ENCODE assay signal across 1 cellular context in the genomic region with DNA sequence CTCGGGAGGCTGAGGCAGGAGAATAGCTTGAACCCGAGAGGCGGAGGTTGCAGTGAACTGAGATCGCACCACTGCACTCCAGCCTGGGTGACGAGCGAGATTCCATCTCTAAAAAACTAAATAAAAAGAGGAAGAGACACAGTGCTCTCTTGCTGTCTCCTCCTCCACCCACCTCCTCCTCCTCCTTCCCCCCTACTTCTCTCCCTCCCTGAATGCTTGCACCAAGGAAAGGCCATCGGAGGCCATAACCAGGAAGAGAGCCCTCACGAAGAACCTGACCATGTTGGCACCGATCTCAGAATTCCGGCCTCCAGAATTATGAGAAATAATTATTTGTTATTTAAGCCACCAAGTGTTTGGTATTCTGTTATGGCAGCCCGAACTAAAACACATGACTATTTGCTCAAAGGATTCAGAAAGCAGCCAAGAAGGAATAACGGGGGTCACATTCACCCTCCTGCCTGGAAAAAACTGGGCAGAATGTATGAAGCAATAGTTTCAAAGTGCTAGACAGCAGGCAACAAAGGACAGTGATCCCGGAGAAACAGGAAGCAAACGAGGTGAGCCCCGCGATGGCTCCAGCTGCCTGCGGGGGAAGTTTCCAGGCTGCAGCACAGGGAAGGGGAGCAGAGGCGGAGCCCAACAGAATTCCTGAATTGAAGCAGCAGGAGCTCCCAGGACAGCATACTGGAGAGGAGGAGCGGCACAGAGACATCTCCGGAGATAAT.
TF ChIP-seq lines count a peak whose summit lies in the region.

No MANE protein-coding gene starts in this region.

TF ChIP-seq in HepG2, 621 proteins besides CTCF, POLR2A, EP300 and RAD21 (continued from another document and continues in another):
- TF ChIP-seq, protein P1, sequence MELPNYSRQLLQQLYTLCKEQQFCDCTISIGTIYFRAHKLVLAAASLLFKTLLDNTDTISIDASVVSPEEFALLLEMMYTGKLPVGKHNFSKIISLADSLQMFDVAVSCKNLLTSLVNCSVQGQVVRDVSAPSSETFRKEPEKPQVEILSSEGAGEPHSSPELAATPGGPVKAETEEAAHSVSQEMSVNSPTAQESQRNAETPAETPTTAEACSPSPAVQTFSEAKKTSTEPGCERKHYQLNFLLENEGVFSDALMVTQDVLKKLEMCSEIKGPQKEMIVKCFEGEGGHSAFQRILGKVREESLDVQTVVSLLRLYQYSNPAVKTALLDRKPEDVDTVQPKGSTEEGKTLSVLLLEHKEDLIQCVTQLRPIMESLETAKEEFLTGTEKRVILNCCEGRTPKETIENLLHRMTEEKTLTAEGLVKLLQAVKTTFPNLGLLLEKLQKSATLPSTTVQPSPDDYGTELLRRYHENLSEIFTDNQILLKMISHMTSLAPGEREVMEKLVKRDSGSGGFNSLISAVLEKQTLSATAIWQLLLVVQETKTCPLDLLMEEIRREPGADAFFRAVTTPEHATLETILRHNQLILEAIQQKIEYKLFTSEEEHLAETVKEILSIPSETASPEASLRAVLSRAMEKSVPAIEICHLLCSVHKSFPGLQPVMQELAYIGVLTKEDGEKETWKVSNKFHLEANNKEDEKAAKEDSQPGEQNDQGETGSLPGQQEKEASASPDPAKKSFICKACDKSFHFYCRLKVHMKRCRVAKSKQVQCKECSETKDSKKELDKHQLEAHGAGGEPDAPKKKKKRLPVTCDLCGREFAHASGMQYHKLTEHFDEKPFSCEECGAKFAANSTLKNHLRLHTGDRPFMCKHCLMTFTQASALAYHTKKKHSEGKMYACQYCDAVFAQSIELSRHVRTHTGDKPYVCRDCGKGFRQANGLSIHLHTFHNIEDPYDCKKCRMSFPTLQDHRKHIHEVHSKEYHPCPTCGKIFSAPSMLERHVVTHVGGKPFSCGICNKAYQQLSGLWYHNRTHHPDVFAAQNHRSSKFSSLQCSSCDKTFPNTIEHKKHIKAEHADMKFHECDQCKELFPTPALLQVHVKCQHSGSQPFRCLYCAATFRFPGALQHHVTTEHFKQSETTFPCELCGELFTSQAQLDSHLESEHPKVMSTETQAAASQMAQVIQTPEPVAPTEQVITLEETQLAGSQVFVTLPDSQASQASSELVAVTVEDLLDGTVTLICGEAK (IDR thresholded peaks at IDR 0.05) = no peak
- TF ChIP-seq, protein P1 (CRISPR knock-in tag; IDR thresholded peaks at IDR 0.05) = no peak
- TF ChIP-seq FLYWCH1 (CRISPR knock-in tag; IDR thresholded peaks at IDR 0.05) (no peak), EEA1 (CRISPR knock-in tag; IDR thresholded peaks at IDR 0.05; ENCODE audit: borderline replicate concordance) (no peak), ZNF335 (CRISPR knock-in tag; IDR thresholded peaks at IDR 0.05) (no peak), CBX2 (IDR thresholded peaks at IDR 0.05; ENCODE audit: low read depth, low read length) (no peak), CBX2 (CRISPR knock-in tag; IDR thresholded peaks at IDR 0.05; ENCODE audit: low read depth) (no peak), PRMT3 (CRISPR knock-in tag; IDR thresholded peaks at IDR 0.05; ENCODE audit: borderline replicate concordance, low read depth) (no peak), NPAS2 (CRISPR knock-in tag; IDR thresholded peaks at IDR 0.05; ENCODE audit: borderline replicate concordance) (no peak), SPEN (CRISPR knock-in tag; IDR thresholded peaks at IDR 0.05; ENCODE audit: low read depth) (no peak), ZBTB3 (CRISPR knock-in tag; IDR thresholded peaks at IDR 0.05; ENCODE audit: borderline replicate concordance, low read depth) (no peak), KAT2B (IDR thresholded peaks at IDR 0.05; ENCODE audit: borderline replicate concordance, low read depth, low read length) (no peak), ZNF530 (CRISPR knock-in tag; IDR thresholded peaks at IDR 0.05; ENCODE audit: low read depth) (no peak), NFKBIZ (CRISPR knock-in tag; IDR thresholded peaks at IDR 0.05) (no peak), SNRNP70 (IDR thresholded peaks at IDR 0.05; ENCODE audit: low read depth, low read length) (no peak), DMAP1 (CRISPR knock-in tag; IDR thresholded peaks at IDR 0.05) (peak; percentile 61; the same call in 1 of the 2 replicates), MXD4 (CRISPR knock-in tag; IDR thresholded peaks at IDR 0.05) (no peak), ZNF160 (CRISPR knock-in tag; IDR thresholded peaks at IDR 0.05) (no peak), HMG20A (CRISPR knock-in tag; IDR thresholded peaks at IDR 0.05; ENCODE audit: borderline replicate concordance) (no peak), ZKSCAN8 (CRISPR knock-in tag; IDR thresholded peaks at IDR 0.05; ENCODE audit: borderline replicate concordance) (no peak), ZFP41 (CRISPR knock-in tag; IDR thresholded peaks at IDR 0.05; ENCODE audit: borderline replicate concordance) (no peak), SRSF1 (optimal IDR thresholded peaks at IDR 0.05; ENCODE audit: low read depth, low read length) (no peak), PCBP2 (optimal IDR thresholded peaks at IDR 0.05; ENCODE audit: low read depth, low read length, poor library complexity, severe bottlenecking) (no peak)
- TF ChIP-seq, protein P2, sequence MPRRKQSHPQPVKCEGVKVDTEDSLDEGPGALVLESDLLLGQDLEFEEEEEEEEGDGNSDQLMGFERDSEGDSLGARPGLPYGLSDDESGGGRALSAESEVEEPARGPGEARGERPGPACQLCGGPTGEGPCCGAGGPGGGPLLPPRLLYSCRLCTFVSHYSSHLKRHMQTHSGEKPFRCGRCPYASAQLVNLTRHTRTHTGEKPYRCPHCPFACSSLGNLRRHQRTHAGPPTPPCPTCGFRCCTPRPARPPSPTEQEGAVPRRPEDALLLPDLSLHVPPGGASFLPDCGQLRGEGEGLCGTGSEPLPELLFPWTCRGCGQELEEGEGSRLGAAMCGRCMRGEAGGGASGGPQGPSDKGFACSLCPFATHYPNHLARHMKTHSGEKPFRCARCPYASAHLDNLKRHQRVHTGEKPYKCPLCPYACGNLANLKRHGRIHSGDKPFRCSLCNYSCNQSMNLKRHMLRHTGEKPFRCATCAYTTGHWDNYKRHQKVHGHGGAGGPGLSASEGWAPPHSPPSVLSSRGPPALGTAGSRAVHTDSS (CRISPR knock-in tag; conservative IDR thresholded peaks at IDR 0.05) = no peak
- TF ChIP-seq, protein P3, sequence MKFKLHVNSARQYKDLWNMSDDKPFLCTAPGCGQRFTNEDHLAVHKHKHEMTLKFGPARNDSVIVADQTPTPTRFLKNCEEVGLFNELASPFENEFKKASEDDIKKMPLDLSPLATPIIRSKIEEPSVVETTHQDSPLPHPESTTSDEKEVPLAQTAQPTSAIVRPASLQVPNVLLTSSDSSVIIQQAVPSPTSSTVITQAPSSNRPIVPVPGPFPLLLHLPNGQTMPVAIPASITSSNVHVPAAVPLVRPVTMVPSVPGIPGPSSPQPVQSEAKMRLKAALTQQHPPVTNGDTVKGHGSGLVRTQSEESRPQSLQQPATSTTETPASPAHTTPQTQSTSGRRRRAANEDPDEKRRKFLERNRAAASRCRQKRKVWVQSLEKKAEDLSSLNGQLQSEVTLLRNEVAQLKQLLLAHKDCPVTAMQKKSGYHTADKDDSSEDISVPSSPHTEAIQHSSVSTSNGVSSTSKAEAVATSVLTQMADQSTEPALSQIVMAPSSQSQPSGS (CRISPR knock-in tag; IDR thresholded peaks at IDR 0.05) = 0 out of 2 replicates have a peak, but pooled peaks have one; percentile 23
- TF ChIP-seq, protein P4, sequence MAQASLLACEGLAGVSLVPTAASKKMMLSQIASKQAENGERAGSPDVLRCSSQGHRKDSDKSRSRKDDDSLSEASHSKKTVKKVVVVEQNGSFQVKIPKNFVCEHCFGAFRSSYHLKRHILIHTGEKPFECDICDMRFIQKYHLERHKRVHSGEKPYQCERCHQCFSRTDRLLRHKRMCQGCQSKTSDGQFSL (CRISPR knock-in tag; IDR thresholded peaks at IDR 0.05) = no peak
- TF ChIP-seq, protein P5, sequence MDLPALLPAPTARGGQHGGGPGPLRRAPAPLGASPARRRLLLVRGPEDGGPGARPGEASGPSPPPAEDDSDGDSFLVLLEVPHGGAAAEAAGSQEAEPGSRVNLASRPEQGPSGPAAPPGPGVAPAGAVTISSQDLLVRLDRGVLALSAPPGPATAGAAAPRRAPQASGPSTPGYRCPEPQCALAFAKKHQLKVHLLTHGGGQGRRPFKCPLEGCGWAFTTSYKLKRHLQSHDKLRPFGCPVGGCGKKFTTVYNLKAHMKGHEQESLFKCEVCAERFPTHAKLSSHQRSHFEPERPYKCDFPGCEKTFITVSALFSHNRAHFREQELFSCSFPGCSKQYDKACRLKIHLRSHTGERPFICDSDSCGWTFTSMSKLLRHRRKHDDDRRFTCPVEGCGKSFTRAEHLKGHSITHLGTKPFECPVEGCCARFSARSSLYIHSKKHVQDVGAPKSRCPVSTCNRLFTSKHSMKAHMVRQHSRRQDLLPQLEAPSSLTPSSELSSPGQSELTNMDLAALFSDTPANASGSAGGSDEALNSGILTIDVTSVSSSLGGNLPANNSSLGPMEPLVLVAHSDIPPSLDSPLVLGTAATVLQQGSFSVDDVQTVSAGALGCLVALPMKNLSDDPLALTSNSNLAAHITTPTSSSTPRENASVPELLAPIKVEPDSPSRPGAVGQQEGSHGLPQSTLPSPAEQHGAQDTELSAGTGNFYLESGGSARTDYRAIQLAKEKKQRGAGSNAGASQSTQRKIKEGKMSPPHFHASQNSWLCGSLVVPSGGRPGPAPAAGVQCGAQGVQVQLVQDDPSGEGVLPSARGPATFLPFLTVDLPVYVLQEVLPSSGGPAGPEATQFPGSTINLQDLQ (CRISPR knock-in tag; IDR thresholded peaks at IDR 0.05) = no peak
- TF ChIP-seq, protein P6, sequence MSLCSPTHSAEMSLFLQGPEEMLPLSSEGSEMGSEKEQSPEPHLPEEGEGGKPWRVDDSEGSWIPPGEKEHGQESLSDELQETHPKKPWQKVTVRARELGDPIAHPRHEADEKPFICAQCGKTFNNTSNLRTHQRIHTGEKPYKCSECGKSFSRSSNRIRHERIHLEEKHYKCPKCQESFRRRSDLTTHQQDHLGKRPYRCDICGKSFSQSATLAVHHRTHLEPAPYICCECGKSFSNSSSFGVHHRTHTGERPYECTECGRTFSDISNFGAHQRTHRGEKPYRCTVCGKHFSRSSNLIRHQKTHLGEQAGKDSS (CRISPR knock-in tag; IDR thresholded peaks at IDR 0.05; ENCODE audit: borderline replicate concordance, low read depth) = no peak
- TF ChIP-seq, protein P7, sequence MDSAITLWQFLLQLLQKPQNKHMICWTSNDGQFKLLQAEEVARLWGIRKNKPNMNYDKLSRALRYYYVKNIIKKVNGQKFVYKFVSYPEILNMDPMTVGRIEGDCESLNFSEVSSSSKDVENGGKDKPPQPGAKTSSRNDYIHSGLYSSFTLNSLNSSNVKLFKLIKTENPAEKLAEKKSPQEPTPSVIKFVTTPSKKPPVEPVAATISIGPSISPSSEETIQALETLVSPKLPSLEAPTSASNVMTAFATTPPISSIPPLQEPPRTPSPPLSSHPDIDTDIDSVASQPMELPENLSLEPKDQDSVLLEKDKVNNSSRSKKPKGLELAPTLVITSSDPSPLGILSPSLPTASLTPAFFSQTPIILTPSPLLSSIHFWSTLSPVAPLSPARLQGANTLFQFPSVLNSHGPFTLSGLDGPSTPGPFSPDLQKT (CRISPR knock-in tag; IDR thresholded peaks at IDR 0.05; ENCODE audit: borderline replicate concordance) = no peak
- TF ChIP-seq, protein P8, sequence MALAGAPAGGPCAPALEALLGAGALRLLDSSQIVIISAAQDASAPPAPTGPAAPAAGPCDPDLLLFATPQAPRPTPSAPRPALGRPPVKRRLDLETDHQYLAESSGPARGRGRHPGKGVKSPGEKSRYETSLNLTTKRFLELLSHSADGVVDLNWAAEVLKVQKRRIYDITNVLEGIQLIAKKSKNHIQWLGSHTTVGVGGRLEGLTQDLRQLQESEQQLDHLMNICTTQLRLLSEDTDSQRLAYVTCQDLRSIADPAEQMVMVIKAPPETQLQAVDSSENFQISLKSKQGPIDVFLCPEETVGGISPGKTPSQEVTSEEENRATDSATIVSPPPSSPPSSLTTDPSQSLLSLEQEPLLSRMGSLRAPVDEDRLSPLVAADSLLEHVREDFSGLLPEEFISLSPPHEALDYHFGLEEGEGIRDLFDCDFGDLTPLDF (CRISPR knock-in tag; IDR thresholded peaks at IDR 0.05) = no peak
- TF ChIP-seq, protein P9, sequence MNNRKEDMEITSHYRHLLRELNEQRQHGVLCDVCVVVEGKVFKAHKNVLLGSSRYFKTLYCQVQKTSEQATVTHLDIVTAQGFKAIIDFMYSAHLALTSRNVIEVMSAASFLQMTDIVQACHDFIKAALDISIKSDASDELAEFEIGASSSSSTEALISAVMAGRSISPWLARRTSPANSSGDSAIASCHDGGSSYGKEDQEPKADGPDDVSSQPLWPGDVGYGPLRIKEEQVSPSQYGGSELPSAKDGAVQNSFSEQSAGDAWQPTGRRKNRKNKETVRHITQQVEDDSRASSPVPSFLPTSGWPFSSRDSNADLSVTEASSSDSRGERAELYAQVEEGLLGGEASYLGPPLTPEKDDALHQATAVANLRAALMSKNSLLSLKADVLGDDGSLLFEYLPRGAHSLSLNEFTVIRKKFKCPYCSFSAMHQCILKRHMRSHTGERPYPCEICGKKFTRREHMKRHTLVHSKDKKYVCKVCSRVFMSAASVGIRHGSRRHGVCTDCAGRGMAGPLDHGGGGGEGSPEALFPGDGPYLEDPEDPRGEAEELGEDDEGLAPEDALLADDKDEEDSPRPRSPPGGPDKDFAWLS (CRISPR knock-in tag; IDR thresholded peaks at IDR 0.05; ENCODE audit: borderline replicate concordance) = no peak
